ENCODE assay signal across 36 cellular contexts in the genomic region with DNA sequence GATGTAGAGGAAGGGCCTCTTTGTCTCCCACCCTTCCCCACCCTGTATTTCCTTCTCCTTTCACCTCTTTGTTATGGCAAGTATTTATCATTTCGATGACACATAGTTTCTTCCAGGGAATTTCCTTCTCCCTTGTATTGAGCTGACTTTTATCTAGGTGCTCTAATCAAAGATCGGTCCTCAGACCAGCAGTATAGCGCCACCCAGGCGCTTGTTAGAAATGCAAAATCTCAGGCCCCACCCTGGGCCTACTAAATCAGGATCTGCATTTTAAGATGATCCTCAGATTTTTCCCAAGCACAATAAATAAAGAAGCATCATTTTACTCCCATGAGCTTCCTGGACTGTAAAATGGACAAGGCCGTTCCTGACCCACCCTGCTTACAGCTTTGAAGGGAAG.
"Had no signal": no experiment of that assay in that cellular context is flagged by ENCODE, and none has a peak within 500 bp of the region (broad histone marks: within the 10 kb centered on the region; RNA-seq: fewer than 3 reads in every experiment).

No MANE protein-coding gene starts in this region.

- DNase-seq: activated CD4-positive, alpha-beta memory T cell treated with anti-CD3 and anti-CD28 coated beads for 36 hours; activated CD4-positive, alpha-beta T cell treated with anti-CD3 and anti-CD28 coated beads for 36 hours; activated CD4-positive, alpha-beta T cell treated with anti-CD3 and anti-CD28 coated beads, Interleukin-2, amount 10 ng/mL, durations not matched to agents 24 days and 14 days; activated CD4-positive, CD25-positive, alpha-beta regulatory T cell; activated CD4-positive, CD25-positive, alpha-beta regulatory T cell treated with anti-CD3 and anti-CD28 coated beads, Interleukin-2, amount 50 U/mL, for 72 hours; activated CD8-positive, alpha-beta memory T cell treated with anti-CD3 and anti-CD28 coated beads, Interleukin-2, amount 10 ng/mL, durations not matched to agents 7 days and 5 days; activated CD8-positive, alpha-beta memory T cell treated with anti-CD3 and anti-CD28 coated beads, Interleukin-2, amount 50 U/mL, for 4 hours; activated CD8-positive, alpha-beta T cell treated with anti-CD3 and anti-CD28 coated beads, Interleukin-2, amount 10 ng/mL, durations not matched to agents 7 days and 5 days; activated effector memory CD4-positive, alpha-beta T cell treated with anti-CD3 and anti-CD28 coated beads, Interleukin-2, amount 50 U/mL, for 16 hours; activated naive CD4-positive, alpha-beta T cell treated with anti-CD3 and anti-CD28 coated beads for 36 hours; activated naive CD8-positive, alpha-beta T cell treated with anti-CD3 and anti-CD28 coated beads for 36 hours; activated naive CD8-positive, alpha-beta T cell treated with anti-CD3 and anti-CD28 coated beads, Interleukin-2, amount 50 U/mL, for 24 hours; activated T-cell treated with anti-CD3 and anti-CD28 coated beads, Interleukin-2, amount 50 U/mL, for 1 hour; activated T-cell treated with anti-CD3 and anti-CD28 coated beads, Interleukin-2, amount 50 U/mL, for 48 hours; adrenal gland; amygdala; aorta; body of pancreas; central memory CD4-positive, alpha-beta T cell; cerebellar nuclear complex; colonic mucosa; effector CD8-positive, alpha-beta T cell; foreskin fibroblast; gastrocnemius medialis; glutamatergic neuron; T-helper 1 cell; T-helper 17 cell; T1000; WERI-Rb-1 had no signal

- H3K36me3 ChIP-seq: adrenal gland, breast epithelium, cardiac muscle cell, colonic mucosa, WERI-Rb-1 had no signal

- H3K4me1 ChIP-seq: adrenal gland, body of pancreas, breast epithelium, colonic mucosa had no signal

- H3K27ac ChIP-seq: adrenal gland, body of pancreas, breast epithelium, cardiac muscle cell, colonic mucosa, gastrocnemius medialis, WERI-Rb-1 had no signal

- H3K27ac Mint-ChIP-seq: activated CD4-positive, alpha-beta memory T cell treated with anti-CD3 and anti-CD28 coated beads for 36 hours; activated CD4-positive, alpha-beta T cell treated with anti-CD3 and anti-CD28 coated beads for 36 hours; activated CD4-positive, alpha-beta T cell treated with anti-CD3 and anti-CD28 coated beads, Interleukin-2, amount 10 ng/mL, durations not matched to agents 24 days and 14 days; activated CD8-positive, alpha-beta memory T cell treated with anti-CD3 and anti-CD28 coated beads, Interleukin-2, amount 10 ng/mL, durations not matched to agents 7 days and 5 days; activated CD8-positive, alpha-beta T cell treated with anti-CD3 and anti-CD28 coated beads, Interleukin-2, amount 10 ng/mL, durations not matched to agents 7 days and 5 days; activated naive CD4-positive, alpha-beta T cell treated with anti-CD3 and anti-CD28 coated beads for 36 hours; activated naive CD4-positive, alpha-beta T cell treated with anti-CD3 and anti-CD28 coated beads, Interleukin-2, amount 50 U/mL, for 24 hours; activated naive CD8-positive, alpha-beta T cell treated with anti-CD3 and anti-CD28 coated beads for 36 hours; activated naive CD8-positive, alpha-beta T cell treated with anti-CD3 and anti-CD28 coated beads, Interleukin-2, amount 50 U/mL, for 24 hours; activated T-helper 1 cell treated with anti-CD3 and anti-CD28 coated beads, Interleukin-12 subunit alpha, Interleukin-12 subunit beta, Interleukin-2, Interleukin-4 antibody, amounts not matched to agents 30 ng/mL and 10 ng/mL and 1 ng/mL, durations not matched to agents 14 hours and 24 hours and 36 hours; activated T-helper 2 cell treated with anti-CD3 and anti-CD28 coated beads, Interferon-gamma antibody, Interleukin-2, Interleukin-4, amounts not matched to agents 10 μg/mL and 5 μg/mL and 100 μg/mL, durations not matched to agents 14 hours and 24 hours and 36 hours; T-helper 17 cell; T-helper 2 cell treated with Interferon-gamma antibody and Interleukin-4, amounts not matched to agents 5 μg/mL and 100 μg/mL, for 36 hours had no signal

- H3K27me3 Mint-ChIP-seq: activated CD4-positive, alpha-beta T cell treated with anti-CD3 and anti-CD28 coated beads for 36 hours; activated naive CD8-positive, alpha-beta T cell treated with anti-CD3 and anti-CD28 coated beads for 36 hours had no signal

- H3K4me1 Mint-ChIP-seq: activated CD4-positive, alpha-beta T cell treated with anti-CD3 and anti-CD28 coated beads for 36 hours; activated CD4-positive, alpha-beta T cell treated with anti-CD3 and anti-CD28 coated beads, Interleukin-2, amount 10 ng/mL, durations not matched to agents 24 days and 14 days; activated CD8-positive, alpha-beta memory T cell treated with anti-CD3 and anti-CD28 coated beads, Interleukin-2, amount 10 ng/mL, durations not matched to agents 7 days and 5 days; activated naive CD4-positive, alpha-beta T cell treated with anti-CD3 and anti-CD28 coated beads, Interleukin-2, amount 50 U/mL, for 24 hours; activated naive CD8-positive, alpha-beta T cell treated with anti-CD3 and anti-CD28 coated beads for 36 hours; activated naive CD8-positive, alpha-beta T cell treated with anti-CD3 and anti-CD28 coated beads, Interleukin-2, amount 50 U/mL, for 24 hours; T-helper 17 cell had no signal

- ATAC-seq: activated CD4-positive, alpha-beta T cell treated with anti-CD3 and anti-CD28 coated beads for 36 hours; activated CD8-positive, alpha-beta memory T cell treated with anti-CD3 and anti-CD28 coated beads, Interleukin-2, amount 10 ng/mL, durations not matched to agents 7 days and 5 days; activated CD8-positive, alpha-beta T cell treated with anti-CD3 and anti-CD28 coated beads, Interleukin-2, amount 10 ng/mL, durations not matched to agents 7 days and 5 days; activated naive CD8-positive, alpha-beta T cell treated with anti-CD3 and anti-CD28 coated beads, Interleukin-2, amount 50 U/mL, for 24 hours; body of pancreas; esophagus mucosa; gastrocnemius medialis; T-helper 17 cell had no signal

- H3K36me3 Mint-ChIP-seq: activated CD4-positive, alpha-beta memory T cell treated with anti-CD3 and anti-CD28 coated beads for 36 hours; activated CD8-positive, alpha-beta memory T cell treated with anti-CD3 and anti-CD28 coated beads, Interleukin-2, amount 10 ng/mL, durations not matched to agents 7 days and 5 days; activated naive CD4-positive, alpha-beta T cell treated with anti-CD3 and anti-CD28 coated beads, Interleukin-2, amount 50 U/mL, for 24 hours; activated naive CD8-positive, alpha-beta T cell treated with anti-CD3 and anti-CD28 coated beads for 36 hours had no signal

- H3K9me3 ChIP-seq: adrenal gland, body of pancreas, breast epithelium, colonic mucosa, gastrocnemius medialis had no signal

- H3K9me3 Mint-ChIP-seq: activated CD4-positive, alpha-beta memory T cell treated with anti-CD3 and anti-CD28 coated beads for 36 hours; activated CD4-positive, alpha-beta T cell treated with anti-CD3 and anti-CD28 coated beads, Interleukin-2, amount 10 ng/mL, durations not matched to agents 24 days and 14 days; activated naive CD4-positive, alpha-beta T cell treated with anti-CD3 and anti-CD28 coated beads for 36 hours; activated naive CD4-positive, alpha-beta T cell treated with anti-CD3 and anti-CD28 coated beads, Interleukin-2, amount 50 U/mL, for 24 hours; activated naive CD8-positive, alpha-beta T cell treated with anti-CD3 and anti-CD28 coated beads for 36 hours; activated naive CD8-positive, alpha-beta T cell treated with anti-CD3 and anti-CD28 coated beads, Interleukin-2, amount 50 U/mL, for 24 hours; activated T-helper 1 cell treated with anti-CD3 and anti-CD28 coated beads, Interleukin-12 subunit alpha, Interleukin-12 subunit beta, Interleukin-2, Interleukin-4 antibody, amounts not matched to agents 30 ng/mL and 10 ng/mL and 1 ng/mL, durations not matched to agents 14 hours and 24 hours and 36 hours; activated T-helper 2 cell treated with anti-CD3 and anti-CD28 coated beads, Interferon-gamma antibody, Interleukin-2, Interleukin-4, amounts not matched to agents 10 μg/mL and 5 μg/mL and 100 μg/mL, durations not matched to agents 14 hours and 24 hours and 36 hours; T-helper 2 cell treated with Interferon-gamma antibody and Interleukin-4, amounts not matched to agents 5 μg/mL and 100 μg/mL, for 36 hours had no signal

- H3K27me3 ChIP-seq: adrenal gland, body of pancreas, breast epithelium, cardiac muscle cell, colonic mucosa had no signal

- H3K4me3 Mint-ChIP-seq: activated CD4-positive, alpha-beta memory T cell treated with anti-CD3 and anti-CD28 coated beads for 36 hours; activated CD4-positive, alpha-beta T cell treated with anti-CD3 and anti-CD28 coated beads for 36 hours; activated CD4-positive, alpha-beta T cell treated with anti-CD3 and anti-CD28 coated beads, Interleukin-2, amount 10 ng/mL, durations not matched to agents 24 days and 14 days; activated CD8-positive, alpha-beta memory T cell treated with anti-CD3 and anti-CD28 coated beads, Interleukin-2, amount 10 ng/mL, durations not matched to agents 7 days and 5 days; activated CD8-positive, alpha-beta T cell treated with anti-CD3 and anti-CD28 coated beads, Interleukin-2, amount 10 ng/mL, durations not matched to agents 7 days and 5 days; activated naive CD4-positive, alpha-beta T cell treated with anti-CD3 and anti-CD28 coated beads for 36 hours; activated naive CD4-positive, alpha-beta T cell treated with anti-CD3 and anti-CD28 coated beads, Interleukin-2, amount 50 U/mL, for 24 hours; activated naive CD8-positive, alpha-beta T cell treated with anti-CD3 and anti-CD28 coated beads for 36 hours; activated naive CD8-positive, alpha-beta T cell treated with anti-CD3 and anti-CD28 coated beads, Interleukin-2, amount 50 U/mL, for 24 hours; activated T-helper 1 cell treated with anti-CD3 and anti-CD28 coated beads, Interleukin-12 subunit alpha, Interleukin-12 subunit beta, Interleukin-2, Interleukin-4 antibody, amounts not matched to agents 30 ng/mL and 10 ng/mL and 1 ng/mL, durations not matched to agents 14 hours and 24 hours and 36 hours; T-helper 17 cell; T-helper 2 cell treated with Interferon-gamma antibody and Interleukin-4, amounts not matched to agents 5 μg/mL and 100 μg/mL, for 36 hours had no signal

- H3K4me3 ChIP-seq: adrenal gland, body of pancreas, breast epithelium, cardiac muscle cell, colonic mucosa, gastrocnemius medialis had no signal
